ENCODE assay signal across 9 cellular contexts in the genomic region with DNA sequence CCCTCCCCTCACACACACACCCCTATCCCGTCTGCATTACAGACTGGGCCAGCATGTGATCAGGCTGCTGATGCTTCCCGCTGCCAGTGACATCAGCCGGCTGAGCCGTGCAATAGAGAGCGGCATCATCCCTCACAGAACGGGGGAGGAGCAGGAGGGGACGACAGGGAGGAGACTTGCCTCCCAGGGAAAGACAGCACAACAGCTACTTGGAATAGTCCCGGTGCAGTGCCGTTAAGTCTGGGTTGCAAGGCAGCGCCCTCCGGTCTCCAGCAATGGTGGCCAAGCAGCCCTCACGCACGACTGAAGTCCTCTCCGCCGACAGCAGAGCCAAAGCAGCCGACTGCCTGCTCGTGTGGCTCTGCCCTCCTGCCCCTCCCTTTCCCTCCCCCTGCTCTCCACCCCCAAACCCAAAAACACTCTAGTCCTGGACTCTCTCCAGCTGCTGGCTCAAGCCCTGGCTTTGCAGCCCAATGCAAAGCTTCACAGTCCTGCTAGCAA. TPM values are rescaled to one million over a fixed set of nuclear protein-coding genes. Genes with fewer than 3 reads are reported as not detected.
A peak's percentile ranks its signal among the peaks of the same experiment; 100 is the strongest.
DNase-seq lines count a peak whose midpoint lies in the region; ATAC-seq and TF ChIP-seq lines count a peak whose summit lies in the region.
"Had no signal": no experiment of that assay in that cellular context is flagged by ENCODE, and none has a peak within 500 bp of the region (broad histone marks: within the 10 kb centered on the region; RNA-seq: fewer than 3 reads in every experiment).

No MANE protein-coding gene starts in this region.

- H3K4me3 ChIP-seq in dorsolateral prefrontal cortex (peak overlapping the region; percentile 38 to 78 (median 62)), left lung (peak overlapping the region; percentile 7 to 22)

- TF ChIP-seq CTCF in dorsolateral prefrontal cortex (IDR thresholded peaks at IDR 0.05 in 54 of 56, conservative IDR thresholded peaks at IDR 0.05 in 2 of 56; ENCODE audit: low read depth in 1 of 56, partially characterized antibody in 56 of 56) (peak in 10 of 56 donors; percentile 8 to 34 (median 18)), left lung (IDR thresholded peaks at IDR 0.05) (no peak)

- H3K36me3 ChIP-seq in left lung, result no peaks in the 10 kb centered on the region

- intact Hi-C loops in dorsolateral prefrontal cortex (cut with DNase I), result loop anchor here (2.0 to 5.0 kb wide), 3 partner anchors 31 to 76 kb away; partner anchors contain the start of genes CPEB1 (in 2 of the 2) and RPS17 (in 1 of the 2)
- intact Hi-C loops in left lung (cut with DNase I), result no loop called here

- H3K27me3 ChIP-seq in dorsolateral prefrontal cortex, result no peaks in the 10 kb centered on the region
- peaks cover 0 to 32% of the 10 kb centered on the region in 2 donors for H3K27me3 ChIP-seq in left lung

- H3K9me3 ChIP-seq in left lung, result no peaks in the 10 kb centered on the region

- H3K4me1 ChIP-seq in left lung, result no peaks in the 10 kb centered on the region

- peak; percentile 3 for DNase-seq in COLO829 (ENCODE audit: low spot score)
- DNase-seq in NCI-H1694 treated with DMSO at 0.1 percent for 48 hours (lab: John Stamatoyannopoulos, UW), result peak; percentile 54
- peak; percentile 68 to 93 (median 88) for DNase-seq in dorsolateral prefrontal cortex
- DNase-seq in left lung, result peak; percentile 60 to 64
- DNase-seq in superior temporal gyrus (ENCODE audit: extremely low spot score), result peak; percentile 90
- no peak for DNase-seq in stimulated activated CD4-positive, alpha-beta T cell treated with anti-CD3 and anti-CD28 coated beads, Interleukin-15, amount 100 ng/mL, for 24 hours

- ATAC-seq in left lung (peak; percentile 88), GM18873 (IDR thresholded peaks at IDR 0.05; ENCODE audit: low FRiP score, unreplicated experiment) (no peak), GM18520 (IDR thresholded peaks at IDR 0.05; ENCODE audit: unreplicated experiment) (no peak)

- peak overlapping the region; percentile 67 to 95 (median 89) for H3K27ac ChIP-seq in dorsolateral prefrontal cortex
- H3K27ac ChIP-seq in left lung, result no peak overlapping the region
- H3K27ac ChIP-seq: epithelial cell of prostate had no signal

RNA-seq across cellular contexts. Expression of gene RPS17, which starts 31.5 kb away (rescaled TPM):
- 100 to 1,000 TPM; 255 to 518 (median 371) TPM for total RNA-seq in dorsolateral prefrontal cortex
- 1,000 to 10,000 TPM; 1,218 to 1,390 TPM for total RNA-seq in left lung

Comparison
In these comparisons a context has a peak if more than half of its experiments do, and no peak if none do; other contexts are left out.
1. H3K27ac ChIP-seq: peak in dorsolateral prefrontal cortex (59 of 59); none in left lung (0 of 2).
2. intact Hi-C loops: an anchor here in dorsolateral prefrontal cortex (2.0 to 5.0 kb wide); none called in left lung.